In the genomic region with DNA sequence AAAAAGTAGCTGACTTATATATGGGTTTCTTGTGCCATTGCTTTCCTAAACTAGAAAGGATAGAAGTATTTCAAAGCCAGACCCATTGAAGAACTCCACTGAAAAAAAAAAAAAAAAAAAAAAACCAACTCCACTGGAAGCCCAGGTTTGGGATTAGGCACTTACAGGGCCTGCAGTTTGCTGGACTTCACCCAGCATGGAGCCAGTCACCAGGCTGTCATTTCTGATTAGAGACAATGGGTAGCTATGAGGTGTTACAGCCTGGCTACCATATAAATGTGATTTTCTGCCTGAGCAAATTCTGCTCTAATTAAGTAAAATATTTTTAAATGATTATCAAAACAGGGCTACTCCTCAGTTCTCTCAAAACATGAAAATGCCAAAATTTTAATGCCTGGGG, we compare ENCODE assay signal across 22 cellular contexts. TPM values are rescaled to one million over a fixed set of nuclear protein-coding genes. Genes with fewer than 3 reads are reported as not detected.
"Had no signal": no experiment of that assay in that cellular context is flagged by ENCODE, and none has a peak within 500 bp of the region (broad histone marks: within the 10 kb centered on the region; RNA-seq: fewer than 3 reads in every experiment).

No MANE protein-coding gene starts in this region.

- H3K36me3 Mint-ChIP-seq: activated naive CD4-positive, alpha-beta T cell treated with anti-CD3 and anti-CD28 coated beads, Interleukin-2, amount 50 U/mL, for 72 hours; naive B cell; stimulated activated naive B cell treated with anti-CD40 and anti-IgM and Interleukin-4, amounts not matched to agents 10 μg/mL and 1 μg/mL and 100 μg/mL, for 72 hours had no signal

- H3K4me1 ChIP-seq: body of pancreas, left lung, thyroid gland, vagina had no signal

- H3K9me3 Mint-ChIP-seq: activated CD4-positive, alpha-beta T cell treated with anti-CD3 and anti-CD28 coated beads, Interleukin-2, amount 10 ng/mL, durations not matched to agents 24 days and 14 days; activated naive CD4-positive, alpha-beta T cell treated with anti-CD3 and anti-CD28 coated beads, Interleukin-2, amount 50 U/mL, for 72 hours; activated T-cell treated with anti-CD3 and anti-CD28 coated beads, Interleukin-2, amount 50 U/mL, for 72 hours; effector memory CD8-positive, alpha-beta T cell had no signal

- H3K27ac Mint-ChIP-seq: activated CD4-positive, alpha-beta T cell treated with anti-CD3 and anti-CD28 coated beads, Interleukin-2, amount 10 ng/mL, durations not matched to agents 24 days and 14 days; activated naive CD4-positive, alpha-beta T cell treated with anti-CD3 and anti-CD28 coated beads, Interleukin-2, amount 50 U/mL, for 72 hours; activated T-cell treated with anti-CD3 and anti-CD28 coated beads, Interleukin-2, amount 50 U/mL, for 72 hours; effector memory CD8-positive, alpha-beta T cell; naive B cell; stimulated activated naive B cell treated with anti-CD40 and anti-IgM and Interleukin-4, amounts not matched to agents 10 μg/mL and 1 μg/mL and 100 μg/mL, for 72 hours had no signal

- H3K4me3 Mint-ChIP-seq: activated CD4-positive, alpha-beta T cell treated with anti-CD3 and anti-CD28 coated beads, Interleukin-2, amount 10 ng/mL, durations not matched to agents 24 days and 14 days; activated T-cell treated with anti-CD3 and anti-CD28 coated beads, Interleukin-2, amount 50 U/mL, for 72 hours; effector memory CD8-positive, alpha-beta T cell; naive B cell; stimulated activated naive B cell treated with anti-CD40 and anti-IgM and Interleukin-4, amounts not matched to agents 10 μg/mL and 1 μg/mL and 100 μg/mL, for 72 hours had no signal

- ATAC-seq: activated naive CD4-positive, alpha-beta T cell treated with anti-CD3 and anti-CD28 coated beads, Interleukin-2, amount 50 U/mL, for 72 hours; activated T-cell treated with anti-CD3 and anti-CD28 coated beads, Interleukin-2, amount 50 U/mL, for 72 hours; body of pancreas; effector memory CD8-positive, alpha-beta T cell; left lung; stimulated activated naive B cell treated with anti-CD40 and anti-IgM and Interleukin-4, amounts not matched to agents 10 μg/mL and 1 μg/mL and 100 μg/mL, for 72 hours had no signal

- H3K27ac ChIP-seq: body of pancreas, left lung, neutrophil, thyroid gland, vagina had no signal

- H3K9me3 ChIP-seq: body of pancreas, neutrophil, thyroid gland, vagina had no signal

- H3K27me3 Mint-ChIP-seq: activated CD4-positive, alpha-beta T cell treated with anti-CD3 and anti-CD28 coated beads, Interleukin-2, amount 10 ng/mL, durations not matched to agents 24 days and 14 days; naive B cell; stimulated activated naive B cell treated with anti-CD40 and anti-IgM and Interleukin-4, amounts not matched to agents 10 μg/mL and 1 μg/mL and 100 μg/mL, for 72 hours had no signal

- DNase-seq: activated CD4-positive, alpha-beta T cell treated with anti-CD3 and anti-CD28 coated beads, Interleukin-2, amount 10 ng/mL, durations not matched to agents 24 days and 14 days; activated CD4-positive, CD25-positive, alpha-beta regulatory T cell; activated CD8-positive, alpha-beta memory T cell treated with anti-CD3 and anti-CD28 coated beads, Interleukin-2, amount 50 U/mL, for 48 hours; activated gamma-delta T cell; activated T-cell treated with anti-CD3 and anti-CD28 coated beads, Interleukin-2, amount 50 U/mL, for 72 hours; body of pancreas; central memory CD4-positive, alpha-beta T cell; dermis blood vessel endothelial cell; effector memory CD8-positive, alpha-beta T cell; erythroblast; kidney; left lung; naive B cell; stimulated activated CD4-positive, alpha-beta T cell treated with anti-CD3 and anti-CD28 coated beads, Interleukin-15, amount 100 ng/mL, for 24 hours; stimulated activated CD4-positive, alpha-beta T cell treated with anti-CD3 and anti-CD28 coated beads, Interleukin-4, amount 100 ng/mL, for 1 hour; stimulated activated naive B cell treated with anti-CD40 and anti-IgM and Interleukin-4, amounts not matched to agents 10 μg/mL and 1 μg/mL and 100 μg/mL, for 72 hours; T-helper 2 cell; thyroid gland had no signal

- H3K4me1 Mint-ChIP-seq: activated CD4-positive, alpha-beta T cell treated with anti-CD3 and anti-CD28 coated beads, Interleukin-2, amount 10 ng/mL, durations not matched to agents 24 days and 14 days; naive B cell; stimulated activated naive B cell treated with anti-CD40 and anti-IgM and Interleukin-4, amounts not matched to agents 10 μg/mL and 1 μg/mL and 100 μg/mL, for 72 hours had no signal

- H3K27me3 ChIP-seq: body of pancreas, left lung, neutrophil, thyroid gland, vagina had no signal

- H3K36me3 ChIP-seq: left lung, neutrophil, thyroid gland, vagina had no signal

- FAIRE-seq: kidney had no signal

- H3K4me3 ChIP-seq: body of pancreas, left lung, thyroid gland, vagina had no signal

RNA-seq across cellular contexts. Expression of gene HS6ST2, which starts 49.5 kb away (rescaled TPM):
- total RNA-seq: mononuclear cell had no signal
